Comparison of ENCODE assay signal across 8 cellular contexts in the genomic region with DNA sequence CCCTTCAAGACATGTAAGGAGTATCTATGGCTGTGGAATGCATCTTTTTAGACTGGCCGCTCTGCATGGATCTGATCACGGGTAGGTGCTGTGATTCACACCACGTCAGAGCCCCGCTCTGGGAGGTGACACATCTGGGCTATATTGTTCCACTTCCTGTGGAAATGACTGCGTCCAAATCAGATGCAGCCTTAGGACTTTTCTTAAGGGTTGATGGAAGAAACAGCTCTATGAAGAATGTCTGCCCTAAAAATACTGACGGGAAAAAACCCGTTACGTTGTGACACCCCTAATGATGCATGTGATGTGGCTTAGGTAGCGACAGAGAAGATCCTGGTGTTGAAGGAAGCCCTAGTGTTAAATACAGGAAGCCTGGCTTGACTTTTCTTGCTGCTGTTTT. TPM values are rescaled to one million over a fixed set of nuclear protein-coding genes. Genes with fewer than 3 reads are reported as not detected.
DNase-seq lines count a peak whose midpoint lies in the region; ATAC-seq and TF ChIP-seq lines count a peak whose summit lies in the region.

No MANE protein-coding gene starts in this region.

- peaks cover 80% of the 10 kb centered on the region for H3K79me2 ChIP-seq in Loucy (ENCODE audit: insufficient read depth, low read length)

- H3K36me3 ChIP-seq in Loucy (ENCODE audit: insufficient read depth, low read length): no peaks in the 10 kb centered on the region
- no peaks in the 10 kb centered on the region for H3K36me3 ChIP-seq in right atrium auricular region

- H3K27me3 ChIP-seq in Loucy (ENCODE audit: insufficient read depth, low read length, poor library complexity, severe bottlenecking) (no peaks in the 10 kb centered on the region), right atrium auricular region (no peaks in the 10 kb centered on the region)

- H3F3A ChIP-seq in Loucy (ENCODE audit: low read depth): peaks cover 2% of the 10 kb centered on the region; the same call in 1 of the 2 replicates

- peak overlapping the region; percentile 72 for H3K27ac Mint-ChIP-seq in activated T-cell treated with anti-CD3 and anti-CD28 coated beads, Interleukin-2, amount 50 U/mL, for 72 hours

- H3K4me3 ChIP-seq in Loucy (ENCODE audit: low read length, poor library complexity, severe bottlenecking): peak overlapping the region; percentile 57
- H3K4me3 ChIP-seq in right atrium auricular region: no peak overlapping the region

- H3K27me3 Mint-ChIP-seq in activated T-cell treated with anti-CD3 and anti-CD28 coated beads, Interleukin-2, amount 50 U/mL, for 72 hours (ENCODE audit: low read depth): no peaks in the 10 kb centered on the region

- H3K9me2 ChIP-seq in Loucy (replicated peaks; ENCODE audit: low read depth, low read length): no peaks in the 10 kb centered on the region

- H3K9me3 ChIP-seq in Loucy (ENCODE audit: insufficient read depth, low read depth, low read length) (no peaks in the 10 kb centered on the region), right atrium auricular region (no peaks in the 10 kb centered on the region)

- peak overlapping the region; percentile 66 for H3K4me2 ChIP-seq in Loucy (ENCODE audit: low read depth, low read length, poor library complexity, severe bottlenecking)

- no peaks in the 10 kb centered on the region for H4K20me1 ChIP-seq in Loucy (ENCODE audit: insufficient read depth, low read length, poor library complexity, severe bottlenecking)

- no peak overlapping the region for H2AFZ ChIP-seq in Loucy (ENCODE audit: low read length)

- peak overlapping the region; percentile 52 for H3K9ac ChIP-seq in Loucy (ENCODE audit: low read depth, low read length, poor library complexity, severe bottlenecking)

- ATAC-seq in activated T-cell treated with anti-CD3 and anti-CD28 coated beads, Interleukin-2, amount 50 U/mL, for 72 hours (replicated peaks in 1 of 2): peak; percentile 98 to 99
- ATAC-seq in GM18909 (IDR thresholded peaks at IDR 0.05; ENCODE audit: poor library complexity, unreplicated experiment) (no peak), HG03354 (IDR thresholded peaks at IDR 0.05; ENCODE audit: poor library complexity, severe bottlenecking, unreplicated experiment) (no peak)

- peaks cover 0 to 3% of the 10 kb centered on the region in 2 donors for H3K36me3 Mint-ChIP-seq in activated T-cell treated with anti-CD3 and anti-CD28 coated beads, Interleukin-2, amount 50 U/mL, for 72 hours (ENCODE audit: insufficient read depth in 2 of 2)

- peak; percentile 78 to 80 for DNase-seq in activated T-cell treated with anti-CD3 and anti-CD28 coated beads, Interleukin-2, amount 50 U/mL, for 72 hours
- no peak for DNase-seq in right atrium auricular region (ENCODE audit: low spot score)
- peak; percentile 41 to 66 for DNase-seq in stimulated activated CD8-positive, alpha-beta memory T cell treated with anti-CD3 and anti-CD28 coated beads, Interleukin-4, amount 100 ng/mL, for 4 hours (ENCODE audit: low read depth in 2 of 2, low spot score in 1 of 2)
- DNase-seq in amniotic stem cell (lab: John Stamatoyannopoulos, UW): no peak
- DNase-seq in NCI-H1694 treated with DMSO at 0.1 percent for 48 hours (lab: John Stamatoyannopoulos, UW): no peak

- peaks cover 31% of the 10 kb centered on the region for H3K4me1 ChIP-seq in Loucy (ENCODE audit: insufficient read depth, low read length, poor library complexity, severe bottlenecking)
- peaks cover 0 to 47% of the 10 kb centered on the region in 2 donors for H3K4me1 ChIP-seq in right atrium auricular region

- no peaks in the 10 kb centered on the region for H3K9me3 Mint-ChIP-seq in activated T-cell treated with anti-CD3 and anti-CD28 coated beads, Interleukin-2, amount 50 U/mL, for 72 hours

- H3K27ac ChIP-seq in right atrium auricular region: peak overlapping the region; percentile 58 to 61

- H3K4me3 Mint-ChIP-seq in activated T-cell treated with anti-CD3 and anti-CD28 coated beads, Interleukin-2, amount 50 U/mL, for 72 hours: peak overlapping the region; percentile 68 to 73

- TF ChIP-seq CTCF in Loucy (conservative IDR thresholded peaks at IDR 0.05; ENCODE audit: low read length) (no peak), right atrium auricular region (IDR thresholded peaks at IDR 0.05) (no peak)

- peaks cover 80% of the 10 kb centered on the region for H3K4me1 Mint-ChIP-seq in activated T-cell treated with anti-CD3 and anti-CD28 coated beads, Interleukin-2, amount 50 U/mL, for 72 hours (ENCODE audit: low read depth)

RNA-seq across cellular contexts. Expression of gene BANP, which starts 12.2 kb away (rescaled TPM):
- total RNA-seq in activated T-cell treated with anti-CD3 and anti-CD28 coated beads, Interleukin-2, amount 50 U/mL, for 72 hours: 10 to 100 TPM; 35.8 to 39.8 TPM
- 10 to 100 TPM; 10.4 to 14.4 TPM for total RNA-seq in right atrium auricular region

RNA-seq across cellular contexts. Expression of gene CA5A, which starts 27.1 kb away (rescaled TPM):
- under 1 TPM in 1 of 2 donors, not detected in 1; 0.22 TPM for total RNA-seq in activated T-cell treated with anti-CD3 and anti-CD28 coated beads, Interleukin-2, amount 50 U/mL, for 72 hours
- total RNA-seq in right atrium auricular region: not detected

Comparison
In these comparisons a context has a peak if more than half of its experiments do, and no peak if none do; other contexts are left out.
1. ATAC-seq: peak in activated T-cell treated with anti-CD3 and anti-CD28 coated beads, Interleukin-2, amount 50 U/mL, for 72 hours (2 of 2); none in GM18909 (single experiment) and HG03354 (single experiment).
2. DNase-seq: peak in activated T-cell treated with anti-CD3 and anti-CD28 coated beads, Interleukin-2, amount 50 U/mL, for 72 hours (2 of 2) and stimulated activated CD8-positive, alpha-beta memory T cell treated with anti-CD3 and anti-CD28 coated beads, Interleukin-4, amount 100 ng/mL, for 4 hours (2 of 2); none in right atrium auricular region (single experiment), amniotic stem cell (single experiment) and NCI-H1694 treated with DMSO at 0.1 percent for 48 hours (single experiment).